In the genomic region with DNA sequence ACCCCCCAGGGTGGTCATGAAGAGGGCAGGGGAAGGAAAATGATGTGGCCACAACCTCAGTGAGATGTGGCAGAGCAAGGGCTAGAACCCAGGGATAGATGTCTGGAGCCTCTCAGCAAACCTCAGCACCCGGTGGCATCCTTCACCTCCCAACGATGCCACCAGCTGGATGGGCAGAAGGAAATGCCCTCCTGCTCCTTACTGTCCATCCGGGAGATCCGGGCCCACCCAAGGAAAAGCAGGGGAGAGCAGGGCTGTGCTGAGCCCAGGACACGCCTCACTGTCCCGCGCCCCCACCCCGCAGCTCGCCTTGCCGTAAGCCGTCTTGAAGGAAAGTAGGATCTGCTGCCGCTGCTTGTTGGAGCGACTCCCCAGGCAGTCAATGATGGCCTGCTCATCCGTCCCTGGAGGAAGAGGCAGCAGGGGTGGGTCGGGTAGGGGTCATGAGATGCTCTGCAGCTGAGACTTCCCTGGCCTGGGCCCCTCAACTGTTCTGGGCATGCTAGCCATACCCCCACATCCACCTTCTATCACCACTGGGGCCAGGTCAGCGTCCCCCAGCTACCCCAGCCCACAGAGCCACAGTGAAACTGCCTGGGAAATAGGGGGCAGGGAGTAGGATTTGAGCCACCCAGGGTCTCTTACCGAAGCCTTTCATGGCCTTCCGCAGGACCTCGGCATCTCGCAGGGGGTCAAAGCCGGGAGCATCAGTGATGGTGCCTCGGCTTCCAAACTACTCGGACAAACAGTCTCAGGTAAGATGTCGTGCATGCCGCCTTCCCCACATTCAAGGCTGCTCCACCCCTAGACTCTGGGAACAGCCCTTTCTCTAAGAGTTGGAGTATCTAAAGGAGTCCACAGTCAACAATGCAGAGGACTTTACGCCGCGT, we compare ENCODE assay signal across 13 cellular contexts. TPM values are rescaled to one million over a fixed set of nuclear protein-coding genes. Genes with fewer than 3 reads are reported as not detected.
A peak's percentile ranks its signal among the peaks of the same experiment; 100 is the strongest.
DNase-seq lines count a peak whose midpoint lies in the region; FAIRE-seq and TF ChIP-seq lines count a peak whose summit lies in the region.
"Had no signal": no experiment of that assay in that cellular context is flagged by ENCODE, and none has a peak within 500 bp of the region (broad histone marks: within the 10 kb centered on the region; RNA-seq: fewer than 3 reads in every experiment).

No MANE protein-coding gene starts in this region.

- no peaks in the 10 kb centered on the region for H3K27me3 Mint-ChIP-seq in MCF 10A (ENCODE audit: insufficient read depth, unreplicated experiment)

- CTCF ChIA-PET in MCF 10A (lab: Yijun Ruan, JAX), result interaction anchor here (1.5 kb wide), 2 partner anchors 25 to 37 kb away, joined by 3 to 6 read pairs; no protein-coding TSS in a partner anchor
- CTCF ChIA-PET in endothelial cell of umbilical vein (lab: Charles Lee), result interaction anchor here (1.6 to 2.7 kb wide), 2 partner anchors 22 to 56 kb away, joined by 5 to 11 read pairs; no protein-coding TSS in a partner anchor

- H3K36me3 Mint-ChIP-seq in MCF 10A (ENCODE audit: insufficient read depth, unreplicated experiment), result peaks cover 35% of the 10 kb centered on the region

- H3K27me3 ChIP-seq in breast epithelium, result no peaks in the 10 kb centered on the region
- H3K27me3 ChIP-seq in endothelial cell of umbilical vein (ENCODE audit: control insufficient read depth in 2 of 2, insufficient read depth in 2 of 2, low read length in 2 of 2), result no peaks in the 10 kb centered on the region
- H3K27me3 ChIP-seq in osteoblast (ENCODE audit: insufficient read depth, low read length), result no peaks in the 10 kb centered on the region

- dilution Hi-C loops in endothelial cell of umbilical vein (cut with MboI; ENCODE audit: extremely low pct_ligation_motif_present, low sequenced_read_pairs), result no loop called here

- no peak overlapping the region for H3K4me3 Mint-ChIP-seq in MCF 10A (ENCODE audit: unreplicated experiment)

- no peaks in the 10 kb centered on the region for H3K9me1 ChIP-seq in endothelial cell of umbilical vein (replicated peaks; ENCODE audit: control insufficient read depth, extremely low read depth, insufficient read depth, low read length)

- POLR2A ChIA-PET in MCF 10A (lab: Yijun Ruan, JAX), result interaction anchor here (1.1 kb wide), 1 partner anchor 39 kb away, joined by 3 read pairs; a partner anchor contains a TSS
- POLR2A ChIA-PET in endothelial cell of umbilical vein (lab: Charles Lee), result no interaction called here

- DNase-seq in MCF 10A (ENCODE audit: unreplicated experiment) (no peak), breast epithelium (ENCODE audit: low spot score in 2 of 2) (no peak), endothelial cell of umbilical vein (ENCODE audit: low read depth, low spot score) (no peak), osteoblast (ENCODE audit: insufficient read length, low spot score, missing footprints) (no peak), ureter (ENCODE audit: low spot score) (peak; percentile 39), NCI-H187 (lab: John Stamatoyannopoulos, UW) (no peak), dermis blood vessel endothelial cell (no peak), erythroblast (lab: John Stamatoyannopoulos, UW) (no peak)
- DNase-seq: glutamatergic neuron, NCI-H446 treated with DMSO at 0.1 percent for 48 hours, trophoblast cell had no signal

- H2AFZ ChIP-seq in endothelial cell of umbilical vein (ENCODE audit: low read depth, low read length), result no peak overlapping the region
- no peak overlapping the region for H2AFZ ChIP-seq in osteoblast (ENCODE audit: low read length)

- H3K79me2 ChIP-seq in endothelial cell of umbilical vein (ENCODE audit: control insufficient read depth, insufficient read depth, low read length), result no peaks in the 10 kb centered on the region
- peaks cover 70% of the 10 kb centered on the region for H3K79me2 ChIP-seq in osteoblast (ENCODE audit: insufficient read depth, low read length)

- BruUV-seq in MCF 10A (replicated peaks; lab: Mats Ljungman, UMichigan), result no TSS peak
- BruUV-seq in endothelial cell of umbilical vein (replicated peaks; lab: Mats Ljungman, UMichigan), result no TSS peak

- H3K4me3 ChIP-seq in breast epithelium (no peak overlapping the region), endothelial cell of umbilical vein (replicated peaks in 1 of 3; ENCODE audit: insufficient read depth in 1 of 3, low read depth in 1 of 3, low read length in 3 of 3) (no peak overlapping the region), osteoblast (ENCODE audit: insufficient read depth, low read length) (no peak overlapping the region)

- H3K9me3 ChIP-seq in breast epithelium, result no peaks in the 10 kb centered on the region
- H3K9me3 ChIP-seq in endothelial cell of umbilical vein (replicated peaks; ENCODE audit: control insufficient read depth, insufficient read depth, low read length), result no peaks in the 10 kb centered on the region
- no peaks in the 10 kb centered on the region for H3K9me3 ChIP-seq in osteoblast (ENCODE audit: low read depth, low read length)

- intact Hi-C loops in MCF 10A (cut with micrococcal nuclease) (no loop called here), breast epithelium (cut with DNase I; ENCODE audit: low total_unique reads) (no loop called here), endothelial cell of umbilical vein (cut with micrococcal nuclease) (no loop called here)

- no peak for TF ChIP-seq CTCF in MCF 10A (IDR thresholded peaks at IDR 0.05; ENCODE audit: unreplicated experiment)
- no peak for TF ChIP-seq CTCF in breast epithelium (IDR thresholded peaks at IDR 0.05)
- TF ChIP-seq CTCF in endothelial cell of umbilical vein (IDR thresholded peaks at IDR 0.05; ENCODE audit: extremely low read depth in 1 of 2, insufficient read depth in 1 of 2, low read depth in 1 of 2, low read length in 2 of 2), result no peak
- TF ChIP-seq CTCF in osteoblast (IDR thresholded peaks at IDR 0.05; ENCODE audit: extremely low read depth, low read depth, low read length), result no peak

- H3K4me2 ChIP-seq in endothelial cell of umbilical vein (ENCODE audit: insufficient read depth, low read length) (no peak overlapping the region), osteoblast (ENCODE audit: insufficient read depth, low read length) (no peak overlapping the region)

- H3K4me1 ChIP-seq in breast epithelium (peaks cover 0 to 10% of the 10 kb centered on the region in 2 donors), endothelial cell of umbilical vein (ENCODE audit: control insufficient read depth, extremely low read depth, insufficient read depth, low read length) (peaks cover 29% of the 10 kb centered on the region), osteoblast (ENCODE audit: insufficient read depth, low read length) (peaks cover 35% of the 10 kb centered on the region)

- peak overlapping the region; percentile 20 for H3K27ac Mint-ChIP-seq in MCF 10A (ENCODE audit: low read depth, unreplicated experiment)

- H3K27ac ChIP-seq in breast epithelium, result peak overlapping the region in 1 of 2 donors; percentile 89
- peak overlapping the region; percentile 26 for H3K27ac ChIP-seq in endothelial cell of umbilical vein (ENCODE audit: insufficient read depth, low read depth, low read length)
- peak overlapping the region; percentile 56 for H3K27ac ChIP-seq in osteoblast (ENCODE audit: low read depth, low read length)

- H3K9me3 Mint-ChIP-seq in MCF 10A (ENCODE audit: unreplicated experiment), result no peaks in the 10 kb centered on the region

- H3K9ac ChIP-seq in endothelial cell of umbilical vein (replicated peaks; ENCODE audit: extremely low read depth, insufficient read depth, low read length), result no peak overlapping the region

- H4K20me1 ChIP-seq in endothelial cell of umbilical vein (replicated peaks; ENCODE audit: control insufficient read depth, extremely low read depth, insufficient read depth, low read length), result no peaks in the 10 kb centered on the region
- peaks cover 62% of the 10 kb centered on the region for H4K20me1 ChIP-seq in osteoblast (ENCODE audit: insufficient read depth, low read length)

- TF ChIP-seq POLR2A in breast epithelium (IDR thresholded peaks at IDR 0.05) (no peak), endothelial cell of umbilical vein (IDR thresholded peaks at IDR 0.05; ENCODE audit: low read depth, low read length) (no peak), erythroblast (IDR thresholded peaks at IDR 0.05; ENCODE audit: low read length) (no peak)

- peaks cover 53% of the 10 kb centered on the region for H3K4me1 Mint-ChIP-seq in MCF 10A (ENCODE audit: insufficient read depth, unreplicated experiment)

- no peaks in the 10 kb centered on the region for H3K36me3 ChIP-seq in breast epithelium
- peaks cover 0 to 14% of the 10 kb centered on the region in 2 experiments for H3K36me3 ChIP-seq in endothelial cell of umbilical vein (ENCODE audit: control insufficient read depth in 2 of 2, extremely low read depth in 1 of 2, insufficient read depth in 2 of 2, low read length in 2 of 2)
- peaks cover 56% of the 10 kb centered on the region for H3K36me3 ChIP-seq in osteoblast (ENCODE audit: insufficient read depth, low read length)

- no peak for FAIRE-seq in endothelial cell of umbilical vein (lab: Jason Lieb, UNC)
- FAIRE-seq: RCC 7860 had no signal

RNA-seq across cellular contexts. Expression of a gene that starts 34.3 kb away (rescaled TPM):
- total RNA-seq in MCF 10A (2022), result 0.93 and 1.0 TPM in 2 replicates
- total RNA-seq in breast epithelium, result 10 to 100 TPM in 2 of 3 donors, 1 to 10 TPM in 1; 7.5 to 66.2 (median 13.4) TPM
- total RNA-seq in endothelial cell of umbilical vein, result 1.7 and 2.1 TPM in 2 replicates
- 2.0 and 3.6 TPM in 2 replicates for polyA plus RNA-seq in endothelial cell of umbilical vein
- polyA plus RNA-seq in endothelial cell of umbilical vein (2011; cell fraction: cytosol; rRNA removed), result 1.7 and 2.8 TPM in 2 replicates
- 0.55 and 0.66 TPM in 2 replicates for polyA plus RNA-seq in endothelial cell of umbilical vein (2011; cell fraction: nucleus; rRNA removed)
- polyA plus RNA-seq in endothelial cell of umbilical vein (2012), result 13.3 and 22.6 TPM in 2 replicates
- 0.47 TPM in 1 of 2 replicates, not detected in the other for polyA minus RNA-seq in endothelial cell of umbilical vein
- not detected for polyA minus RNA-seq in endothelial cell of umbilical vein (2011; cell fraction: cytosol; rRNA and poly(A)+ RNA removed)
- 1.3 TPM in 1 of 2 replicates, not detected in the other for polyA minus RNA-seq in endothelial cell of umbilical vein (2011; cell fraction: nucleus; rRNA and poly(A)+ RNA removed)
- total RNA-seq in osteoblast, result 17.1 and 19.2 TPM in 2 replicates
- 44.2 TPM for total RNA-seq in ureter
- 0.60 and 0.68 TPM in 2 replicates for total RNA-seq in dermis blood vessel endothelial cell
- total RNA-seq: M059J had no signal

RNA-seq across cellular contexts. Expression of a gene that starts 38.5 kb away (rescaled TPM):
- total RNA-seq in MCF 10A (2022), result 68.5 and 93.8 TPM in 2 replicates
- 100 to 1,000 TPM in 1 of 3 donors, 10 to 100 TPM in 2; 83.3 to 102 (median 93.4) TPM for total RNA-seq in breast epithelium
- total RNA-seq in endothelial cell of umbilical vein, result 122 and 143 TPM in 2 replicates
- 59.2 and 68.0 TPM in 2 replicates for polyA plus RNA-seq in endothelial cell of umbilical vein
- 72.5 and 74.8 TPM in 2 replicates for polyA plus RNA-seq in endothelial cell of umbilical vein (2011; cell fraction: cytosol; rRNA removed)
- 58.0 and 87.2 TPM in 2 replicates for polyA plus RNA-seq in endothelial cell of umbilical vein (2011; cell fraction: nucleus; rRNA removed)
- polyA plus RNA-seq in endothelial cell of umbilical vein (2012), result 210 and 281 TPM in 2 replicates
- 59.0 and 59.7 TPM in 2 replicates for polyA minus RNA-seq in endothelial cell of umbilical vein
- 70.7 TPM for polyA minus RNA-seq in endothelial cell of umbilical vein (2011; cell fraction: cytosol; rRNA and poly(A)+ RNA removed)
- polyA minus RNA-seq in endothelial cell of umbilical vein (2011; cell fraction: nucleus; rRNA and poly(A)+ RNA removed), result 51.3 and 53.0 TPM in 2 replicates
- 112 and 113 TPM in 2 replicates for total RNA-seq in osteoblast
- 372 TPM for total RNA-seq in ureter
- 33.7 and 54.9 TPM in 2 replicates for total RNA-seq in dermis blood vessel endothelial cell
